ENCODE assay signal across 13 cellular contexts in the genomic region with DNA sequence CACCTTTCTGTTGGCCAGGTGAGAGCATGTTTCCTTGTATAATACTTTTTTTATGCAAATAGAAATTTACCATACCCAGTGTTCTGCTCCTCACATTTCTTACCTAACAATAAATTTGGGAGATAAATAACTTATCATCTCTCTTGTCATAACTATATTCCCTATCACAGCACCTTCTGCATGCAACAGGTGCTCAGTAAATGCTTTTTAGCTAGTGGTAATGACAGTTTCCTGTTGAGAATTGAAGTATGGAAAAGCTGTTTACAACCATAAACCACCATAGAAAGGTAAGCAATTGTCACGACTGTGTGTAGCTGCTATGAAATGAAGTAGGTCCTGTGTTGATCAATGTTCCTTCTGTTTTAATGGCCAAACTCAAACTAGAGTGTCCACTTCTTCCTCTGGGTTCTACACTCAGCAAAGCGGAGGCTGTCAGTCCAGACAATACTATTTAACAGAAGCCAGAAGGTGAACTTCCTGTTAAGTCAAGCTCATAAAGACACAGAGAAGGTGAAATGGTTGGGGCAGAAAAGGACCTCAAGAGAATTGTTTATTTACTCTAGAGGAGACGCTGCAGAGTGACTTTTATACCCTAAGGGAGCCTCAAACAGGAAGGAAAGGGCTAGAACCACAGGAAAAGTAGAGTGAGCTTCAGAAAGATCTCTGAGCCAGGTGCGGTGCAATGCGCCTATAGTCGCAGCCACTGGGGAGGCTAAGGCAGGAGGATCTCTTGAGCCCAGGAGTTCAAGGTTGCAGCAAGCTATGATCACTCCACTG.
DNase-seq lines count a peak whose midpoint lies in the region; ATAC-seq and FAIRE-seq lines count a peak whose summit lies in the region.
"Had no signal": no experiment of that assay in that cellular context is flagged by ENCODE, and none has a peak within 500 bp of the region (broad histone marks: within the 10 kb centered on the region; RNA-seq: fewer than 3 reads in every experiment).

No MANE protein-coding gene starts in this region.

- H3K27me3 Mint-ChIP-seq in activated CD4-positive, alpha-beta T cell treated with anti-CD3 and anti-CD28 coated beads, Interleukin-2, amount 10 ng/mL, durations not matched to agents 24 days and 14 days, result no peaks in the 10 kb centered on the region

- peak; percentile 75 for DNase-seq in activated CD4-positive, alpha-beta T cell treated with anti-CD3 and anti-CD28 coated beads, Interleukin-2, amount 10 ng/mL, durations not matched to agents 24 days and 14 days
- no peak for DNase-seq in activated CD4-positive, alpha-beta T cell treated with anti-CD3 and anti-CD28 coated beads for 1 hour
- DNase-seq in GM19239 (ENCODE audit: insufficient read length, low spot score) (no peak), NCI-H2029 (lab: John Stamatoyannopoulos, UW) (peak; percentile 16), left colon (no peak), activated gamma-delta T cell (lab: John Stamatoyannopoulos, UW) (no peak), NCI-H128 (lab: John Stamatoyannopoulos, UW; ENCODE audit: unreplicated experiment) (no peak), RPMI8226 (no peak)
- DNase-seq: effector memory CD4-positive, alpha-beta T cell; foreskin fibroblast; mesendoderm; NCI-H1436 treated with DMSO at 0.1 percent for 48 hours had no signal

- ATAC-seq in left colon, result peak; percentile 74
- ATAC-seq: A549 had no signal

- intact Hi-C loops in activated CD4-positive, alpha-beta T cell treated with anti-CD3 and anti-CD28 coated beads, Interleukin-2, amount 10 ng/mL, durations not matched to agents 24 days and 14 days (cut with micrococcal nuclease), result no loop called here
- intact Hi-C loops in left colon (cut with DNase I, micrococcal nuclease), result no loop called here

- peaks cover 3% of the 10 kb centered on the region for H3K36me3 Mint-ChIP-seq in activated CD4-positive, alpha-beta T cell treated with anti-CD3 and anti-CD28 coated beads, Interleukin-2, amount 10 ng/mL, durations not matched to agents 24 days and 14 days (ENCODE audit: low read depth)

- peaks cover 23% of the 10 kb centered on the region for H3K4me1 Mint-ChIP-seq in activated CD4-positive, alpha-beta T cell treated with anti-CD3 and anti-CD28 coated beads, Interleukin-2, amount 10 ng/mL, durations not matched to agents 24 days and 14 days

- FAIRE-seq in GM19239 (lab: Jason Lieb, UNC), result peak; percentile 77
- FAIRE-seq: A549 had no signal

- peak overlapping the region; percentile 67 for H3K4me3 Mint-ChIP-seq in activated CD4-positive, alpha-beta T cell treated with anti-CD3 and anti-CD28 coated beads, Interleukin-2, amount 10 ng/mL, durations not matched to agents 24 days and 14 days

- H3K27ac Mint-ChIP-seq in activated CD4-positive, alpha-beta T cell treated with anti-CD3 and anti-CD28 coated beads, Interleukin-2, amount 10 ng/mL, durations not matched to agents 24 days and 14 days, result peak overlapping the region; percentile 85

- H3K9me3 Mint-ChIP-seq in activated CD4-positive, alpha-beta T cell treated with anti-CD3 and anti-CD28 coated beads, Interleukin-2, amount 10 ng/mL, durations not matched to agents 24 days and 14 days, result peaks cover 4% of the 10 kb centered on the region

Comparison
In these comparisons a context has a peak if more than half of its experiments do, and no peak if none do; other contexts are left out.
1. DNase-seq: peak in activated CD4-positive, alpha-beta T cell treated with anti-CD3 and anti-CD28 coated beads, Interleukin-2, amount 10 ng/mL, durations not matched to agents 24 days and 14 days (single experiment) and NCI-H2029 (single experiment); none in activated CD4-positive, alpha-beta T cell treated with anti-CD3 and anti-CD28 coated beads for 1 hour (single experiment), GM19239 (single experiment), left colon (0 of 2), activated gamma-delta T cell (single experiment), NCI-H128 (single experiment) and RPMI8226 (single experiment).